In genomic region chr12:57095440-57095839, GRCh38 we compare ENCODE assay signal across 13 cellular contexts. TPM values are rescaled to one million over a fixed set of nuclear protein-coding genes. Genes with fewer than 3 reads are reported as not detected.
A peak's percentile ranks its signal among the peaks of the same experiment; 100 is the strongest.
DNase-seq lines count a peak whose midpoint lies in the region; ATAC-seq, FAIRE-seq and TF ChIP-seq lines count a peak whose summit lies in the region.
"Had no signal": no experiment of that assay in that cellular context is flagged by ENCODE, and none has a peak within 500 bp of the region (broad histone marks: within the 10 kb centered on the region; RNA-seq: fewer than 3 reads in every experiment).

No MANE protein-coding gene starts in this region.

- H3K9ac ChIP-seq in H1 (replicated peaks in 1 of 4; ENCODE audit: extremely low read depth in 1 of 4, low read depth in 3 of 4, low read length in 3 of 4) (no peak overlapping the region; a peak in 1 of 7 replicates), smooth muscle cell (ENCODE audit: low read depth) (no peak overlapping the region)

- ATAC-seq in GM18858 (IDR thresholded peaks at IDR 0.05; ENCODE audit: unreplicated experiment): no peak

- H2BK12ac ChIP-seq in H1 (ENCODE audit: low read depth, low read length): no peak overlapping the region

- no peak overlapping the region for H3K4me2 ChIP-seq in H1 (ENCODE audit: insufficient read depth in 1 of 2, low read depth in 2 of 2, low read length in 2 of 2)
- H3K4me2 ChIP-seq in smooth muscle cell: no peak overlapping the region

- TF ChIP-seq EP300 in H1 (IDR thresholded peaks at IDR 0.05; ENCODE audit: borderline replicate concordance in 1 of 2, low read depth in 2 of 2, low read length in 2 of 2) (no peak), transverse colon (IDR thresholded peaks at IDR 0.05; ENCODE audit: low read depth) (no peak)

- H3K79me1 ChIP-seq in H1 (ENCODE audit: low read depth, low read length): peaks cover 3% of the 10 kb centered on the region

- no peak overlapping the region for H4K91ac ChIP-seq in H1 (replicated peaks; ENCODE audit: insufficient read length, low read length)

- 92% methylated on average over 3 of the region's 3 CpGs; no CpG with 5 or more reads in 1 of the 2 experiments for WGBS in H1 (ENCODE audit: extremely low coverage in 1 of 2, insufficient coverage in 1 of 2, insufficient read length in 1 of 2, insufficient replicate concordance in 2 of 2, low coverage in 1 of 2, low lambda C conversion rate in 2 of 2, missing lambda C conversion rate in 1 of 2), 2 experiments
- WGBS in smooth muscle cell (ENCODE audit: low lambda C conversion rate): 89% methylated on average over 3 of the region's 3 CpGs
- 79% methylated on average over 3 of the region's 3 CpGs; no CpG with 5 or more reads in 1 of the 2 donors for WGBS in transverse colon (ENCODE audit: low coverage in 1 of 2), 2 donors

- TF ChIP-seq CTCF in H1 (IDR thresholded peaks at IDR 0.05; ENCODE audit: control extremely low read depth in 1 of 3, insufficient read depth in 1 of 3, low read depth in 1 of 3, low read length in 3 of 3) (no peak), smooth muscle cell (IDR thresholded peaks at IDR 0.05; ENCODE audit: borderline replicate concordance, insufficient read depth, poor library complexity, severe bottlenecking) (no peak), transverse colon (IDR thresholded peaks at IDR 0.05) (no peak)

- no peak overlapping the region for H2AK5ac ChIP-seq in H1 (ENCODE audit: low read depth, low read length)

- peaks cover 0 to 9% of the 10 kb centered on the region in 2 experiments; a peak in 1 of 4 replicates for H3K79me2 ChIP-seq in H1 (ENCODE audit: control insufficient read depth in 1 of 2, insufficient read depth in 2 of 2, low read length in 2 of 2)
- peaks cover 27% of the 10 kb centered on the region for H3K79me2 ChIP-seq in smooth muscle cell (ENCODE audit: low read depth)

- DNase-seq in H1 (ENCODE audit: low read depth in 1 of 2, low spot score in 2 of 2): no peak
- no peak for DNase-seq in smooth muscle cell (lab: John Stamatoyannopoulos, UW; ENCODE audit: unreplicated experiment)
- no peak for DNase-seq in transverse colon
- no peak for DNase-seq in HUDEP-2 (lab: John Stamatoyannopoulos, UW; ENCODE audit: unreplicated experiment in 76 of 76)
- DNase-seq: EL, NCI-H2081 had no signal

- POLR2A ChIA-PET in H1 (lab: Charles Lee; ENCODE audit: partially characterized antibody): interaction anchor here (0.6 to 16.5 kb wide), 8 partner anchors 7 to 413 kb away, joined by 3 to 352 read pairs (median 8); partner anchors contain the start of genes LRP1, NAB2, NEMP1 and SHMT2

- H3K4me1 ChIP-seq in H1 (replicated peaks in 1 of 4; ENCODE audit: control insufficient read depth in 3 of 4, insufficient read depth in 4 of 4, low read length in 3 of 4) (peaks cover 0 to 24% (median 19%) of the 10 kb centered on the region in 4 experiments; a peak in 6 of 7 replicates), smooth muscle cell (ENCODE audit: low read depth) (peaks cover 22% of the 10 kb centered on the region), transverse colon (peaks cover 21 to 63% (median 31%) of the 10 kb centered on the region in 4 donors)

- in situ Hi-C loops in transverse colon (cut with MboI; ENCODE audit: low pct_ligation_motif_present in 1 of 4, low pct_unique_long_range_greater_than_20kb in 1 of 4, low sequenced_read_pairs in 3 of 4): no loop called here

- FAIRE-seq in H1 (lab: Jason Lieb, UNC): no peak

- no peak overlapping the region for H4K5ac ChIP-seq in H1 (ENCODE audit: insufficient read length, low read depth, low read length)

- H2BK20ac ChIP-seq in H1 (ENCODE audit: low read length): no peak overlapping the region

- TF ChIP-seq POLR2A in GM18526 (IDR thresholded peaks at IDR 0.05; ENCODE audit: extremely low read depth, insufficient read length): peak; percentile 23
- 0 out of 2 replicates have a peak, but pooled peaks have one; percentile 18 for TF ChIP-seq POLR2A in Raji (IDR thresholded peaks at IDR 0.05; ENCODE audit: insufficient read depth, low read depth, low read length)
- TF ChIP-seq POLR2A in H1 (IDR thresholded peaks at IDR 0.05; ENCODE audit: control extremely low read depth in 1 of 2, low read depth in 2 of 2, low read length in 2 of 2): no peak
- no peak for TF ChIP-seq POLR2A in transverse colon (IDR thresholded peaks at IDR 0.05)

- CTCF ChIA-PET in H1 (lab: Charles Lee; ENCODE audit: partially characterized antibody): interaction anchor here (0.8 to 14.0 kb wide), 8 partner anchors 11 to 94 kb away, joined by 3 to 325 read pairs (median 5); partner anchors contain the start of gene STAT6

- no peaks in the 10 kb centered on the region for H3K27me3 ChIP-seq in H1 (replicated peaks in 1 of 4; ENCODE audit: control insufficient read depth in 3 of 4, extremely low read depth in 1 of 4, insufficient read depth in 3 of 4, low read length in 3 of 4)
- H3K27me3 ChIP-seq in smooth muscle cell (ENCODE audit: low read depth): no peaks in the 10 kb centered on the region
- no peaks in the 10 kb centered on the region for H3K27me3 ChIP-seq in transverse colon

- H3K36me3 ChIP-seq in H1 (ENCODE audit: control insufficient read depth in 2 of 4, insufficient read depth in 4 of 4, low read length in 3 of 4) (peaks cover 9 to 32% (median 18%) of the 10 kb centered on the region in 4 experiments), smooth muscle cell (ENCODE audit: low read depth) (no peaks in the 10 kb centered on the region), transverse colon (peaks cover 0 to 31% (median 9%) of the 10 kb centered on the region in 4 donors)

- no peak overlapping the region for H3K23ac ChIP-seq in H1 (ENCODE audit: insufficient read length)

- no peak overlapping the region for H2BK5ac ChIP-seq in H1 (ENCODE audit: low read depth, low read length)

- H3K18ac ChIP-seq in H1 (ENCODE audit: extremely low read depth, low read length): no peak overlapping the region

- H3K27ac ChIP-seq in H1 (ENCODE audit: low read depth, low read length): no peak overlapping the region
- peak overlapping the region; percentile 92 for H3K27ac ChIP-seq in smooth muscle cell (ENCODE audit: low read depth)
- peak overlapping the region in 1 of 4 donors; percentile 98 for H3K27ac ChIP-seq in transverse colon
- H3K27ac ChIP-seq: HL-60 had no signal

- H3K23me2 ChIP-seq in H1 (ENCODE audit: low read depth, low read length): no peaks in the 10 kb centered on the region

- H4K20me1 ChIP-seq in H1 (replicated peaks in 1 of 2; ENCODE audit: control insufficient read depth in 1 of 2, insufficient read depth in 2 of 2, low read length in 2 of 2) (peaks cover 4 to 8% of the 10 kb centered on the region in 2 experiments), smooth muscle cell (ENCODE audit: low read depth) (peaks cover 49% of the 10 kb centered on the region)

- no peak overlapping the region for H4K8ac ChIP-seq in H1 (ENCODE audit: extremely low read depth, insufficient read depth, low read length)

- no peak overlapping the region for H2BK15ac ChIP-seq in H1 (ENCODE audit: low read length)

- H3K4me3 ChIP-seq in H1 (ENCODE audit: extremely low read depth in 1 of 4, insufficient read depth in 2 of 4, low read depth in 3 of 4, low read length in 4 of 4): no peak overlapping the region
- no peak overlapping the region for H3K4me3 ChIP-seq in smooth muscle cell
- no peak overlapping the region for H3K4me3 ChIP-seq in transverse colon

- H3F3A ChIP-seq in smooth muscle cell (ENCODE audit: low read depth): peaks cover 47% of the 10 kb centered on the region

- H2BK120ac ChIP-seq in H1 (replicated peaks; ENCODE audit: low read depth, low read length): no peak overlapping the region

- H3K9me3 ChIP-seq in H1 (ENCODE audit: insufficient read depth in 2 of 2, low read depth in 1 of 2, low read length in 1 of 2) (no peaks in the 10 kb centered on the region), smooth muscle cell (replicated peaks; ENCODE audit: low read depth) (no peaks in the 10 kb centered on the region), transverse colon (no peaks in the 10 kb centered on the region)

- no peak overlapping the region for H3K56ac ChIP-seq in H1 (replicated peaks; ENCODE audit: insufficient read length, low read depth, low read length)

- intact Hi-C loops in transverse colon (cut with DNase I; ENCODE audit: low total_unique reads): no loop called here

- H2AFZ ChIP-seq in H1 (ENCODE audit: low read length): no peak overlapping the region
- H2AFZ ChIP-seq in smooth muscle cell (ENCODE audit: low read depth): no peak overlapping the region

- TF ChIP-seq RAD21 in H1 (IDR thresholded peaks at IDR 0.05 in 1 of 2, conservative IDR thresholded peaks at IDR 0.05 in 1 of 2; ENCODE audit: low read depth in 2 of 2, low read length in 2 of 2): no peak

- no peak overlapping the region for H3K14ac ChIP-seq in H1 (ENCODE audit: insufficient read length)

- H3K4ac ChIP-seq in H1 (replicated peaks; ENCODE audit: insufficient read length, low read depth, low read length): no peak overlapping the region

RNA-seq across cellular contexts. Expression of gene NAB2, which starts 6.5 kb away (rescaled TPM):
- 20.6 and 20.9 TPM in 2 replicates for total RNA-seq in H1 (2021; fragmentation: NEBNext Ultra II Directional; extraction: Animal tissue kit (Norgen Biotek cat#: 25700))
- 23.5 and 30.8 TPM in 2 replicates for polyA plus RNA-seq in H1 (2011; rRNA removed)
- polyA plus RNA-seq in H1 (2011; cell fraction: cytosol; rRNA removed): 23.9 TPM
- polyA plus RNA-seq in H1 (2011; cell fraction: nucleus; rRNA removed): 31.8 TPM
- polyA plus RNA-seq in H1 (2012, experiment 1 of 2): 18.8 to 24.4 TPM (median 22.7 TPM) in 4 replicates
- polyA plus RNA-seq in H1 (2012, experiment 2 of 2): 22.8 TPM
- 12.4 TPM for polyA plus RNA-seq in H1 (2013, experiment 1 of 2)
- 11.5 TPM for polyA plus RNA-seq in H1 (2013, experiment 2 of 2)
- polyA minus RNA-seq in H1 (2011; rRNA and poly(A)+ RNA removed): 12.2 and 22.2 TPM in 2 replicates
- 17.3 TPM for polyA minus RNA-seq in H1 (2011; cell fraction: cytosol; rRNA and poly(A)+ RNA removed)
- polyA minus RNA-seq in H1 (2011; cell fraction: nucleus; rRNA and poly(A)+ RNA removed): 13.8 TPM
- total RNA-seq in smooth muscle cell: 57.8 and 58.3 TPM in 2 replicates
- 37.9 and 39.7 TPM in 2 replicates for polyA plus RNA-seq in smooth muscle cell
- 1 to 10 TPM; 2.6 to 9.1 (median 4.7) TPM for total RNA-seq in transverse colon

RNA-seq across cellular contexts. Expression of gene STAT6, which starts 15.7 kb away (rescaled TPM):
- total RNA-seq in H1 (2021; fragmentation: NEBNext Ultra II Directional; extraction: Animal tissue kit (Norgen Biotek cat#: 25700)): 26.8 and 32.9 TPM in 2 replicates
- 38.7 and 52.2 TPM in 2 replicates for polyA plus RNA-seq in H1 (2011; rRNA removed)
- 42.9 TPM for polyA plus RNA-seq in H1 (2011; cell fraction: cytosol; rRNA removed)
- polyA plus RNA-seq in H1 (2011; cell fraction: nucleus; rRNA removed): 104 TPM
- polyA plus RNA-seq in H1 (2012, experiment 1 of 2): 32.8 to 37.0 TPM (median 34.7 TPM) in 4 replicates
- 21.8 TPM for polyA plus RNA-seq in H1 (2012, experiment 2 of 2)
- 26.6 TPM for polyA plus RNA-seq in H1 (2013, experiment 1 of 2)
- 28.7 TPM for polyA plus RNA-seq in H1 (2013, experiment 2 of 2)
- polyA minus RNA-seq in H1 (2011; rRNA and poly(A)+ RNA removed): 32.3 and 34.6 TPM in 2 replicates
- polyA minus RNA-seq in H1 (2011; cell fraction: cytosol; rRNA and poly(A)+ RNA removed): 11.3 TPM
- polyA minus RNA-seq in H1 (2011; cell fraction: nucleus; rRNA and poly(A)+ RNA removed): 30.5 TPM
- 39.1 and 56.8 TPM in 2 replicates for total RNA-seq in smooth muscle cell
- 38.7 and 48.5 TPM in 2 replicates for polyA plus RNA-seq in smooth muscle cell
- 100 to 1,000 TPM; 181 to 318 (median 198) TPM for total RNA-seq in transverse colon

RNA-seq across cellular contexts. Expression of gene NEMP1, which starts 16.8 kb away (rescaled TPM):
- total RNA-seq in H1 (2021; fragmentation: NEBNext Ultra II Directional; extraction: Animal tissue kit (Norgen Biotek cat#: 25700)): 41.6 and 43.2 TPM in 2 replicates
- polyA plus RNA-seq in H1 (2011; rRNA removed) (21.3 and 30.1 TPM in 2 replicates), smooth muscle cell (3.2 and 4.0 TPM in 2 replicates)
- 30.3 TPM for polyA plus RNA-seq in H1 (2011; cell fraction: cytosol; rRNA removed)
- polyA plus RNA-seq in H1 (2011; cell fraction: nucleus; rRNA removed): 32.0 TPM
- 16.4 to 26.7 TPM (median 21.6 TPM) in 4 replicates for polyA plus RNA-seq in H1 (2012, experiment 1 of 2)
- polyA plus RNA-seq in H1 (2012, experiment 2 of 2): 2.0 TPM
- 35.2 TPM for polyA plus RNA-seq in H1 (2013, experiment 1 of 2)
- 38.0 TPM for polyA plus RNA-seq in H1 (2013, experiment 2 of 2)
- 36.9 and 49.7 TPM in 2 replicates for polyA minus RNA-seq in H1 (2011; rRNA and poly(A)+ RNA removed)
- 15.9 TPM for polyA minus RNA-seq in H1 (2011; cell fraction: cytosol; rRNA and poly(A)+ RNA removed)
- polyA minus RNA-seq in H1 (2011; cell fraction: nucleus; rRNA and poly(A)+ RNA removed): 23.5 TPM
- total RNA-seq in smooth muscle cell (8.9 and 12.6 TPM in 2 replicates), transverse colon (10 to 100 TPM in 1 of 4 donors, 1 to 10 TPM in 3; 4.0 to 66.7 (median 5.2) TPM)

RNA-seq across cellular contexts. Expression of gene LRP1, which starts 32.8 kb away (rescaled TPM):
- 92.5 and 99.1 TPM in 2 replicates for total RNA-seq in H1 (2021; fragmentation: NEBNext Ultra II Directional; extraction: Animal tissue kit (Norgen Biotek cat#: 25700))
- polyA plus RNA-seq in H1 (2011; rRNA removed): 35.3 and 59.0 TPM in 2 replicates
- 32.8 TPM for polyA plus RNA-seq in H1 (2011; cell fraction: cytosol; rRNA removed)
- 168 TPM for polyA plus RNA-seq in H1 (2011; cell fraction: nucleus; rRNA removed)
- polyA plus RNA-seq in H1 (2012, experiment 1 of 2): 61.6 to 121 TPM (median 97.9 TPM) in 4 replicates
- 64.6 TPM for polyA plus RNA-seq in H1 (2012, experiment 2 of 2)
- polyA plus RNA-seq in H1 (2013, experiment 1 of 2): 72.6 TPM
- 45.3 TPM for polyA plus RNA-seq in H1 (2013, experiment 2 of 2)
- 137 and 189 TPM in 2 replicates for polyA minus RNA-seq in H1 (2011; rRNA and poly(A)+ RNA removed)
- 104 TPM for polyA minus RNA-seq in H1 (2011; cell fraction: cytosol; rRNA and poly(A)+ RNA removed)
- 104 TPM for polyA minus RNA-seq in H1 (2011; cell fraction: nucleus; rRNA and poly(A)+ RNA removed)
- 80.3 and 95.4 TPM in 2 replicates for total RNA-seq in smooth muscle cell
- polyA plus RNA-seq in smooth muscle cell: 75.3 and 83.1 TPM in 2 replicates
- total RNA-seq in transverse colon: 100 to 1,000 TPM in 3 of 4 donors, 10 to 100 TPM in 1; 94.3 to 248 (median 199) TPM

RNA-seq across cellular contexts. Expression of gene MYO1A, which starts 45.5 kb away (rescaled TPM):
- 0.52 and 0.54 TPM in 2 replicates for total RNA-seq in H1 (2021; fragmentation: NEBNext Ultra II Directional; extraction: Animal tissue kit (Norgen Biotek cat#: 25700))
- polyA plus RNA-seq in H1 (2011; rRNA removed) (0.60 and 0.77 TPM in 2 replicates), smooth muscle cell (not detected in 2 replicates)
- polyA plus RNA-seq in H1 (2011; cell fraction: cytosol; rRNA removed): 0.21 TPM
- polyA plus RNA-seq in H1 (2011; cell fraction: nucleus; rRNA removed): 2.2 TPM
- polyA plus RNA-seq in H1 (2012, experiment 1 of 2): 0.11 to 0.41 TPM (median 0.24 TPM) in 4 replicates
- 0.04 TPM for polyA plus RNA-seq in H1 (2012, experiment 2 of 2)
- 0.14 TPM for polyA plus RNA-seq in H1 (2013, experiment 1 of 2)
- 0.33 TPM for polyA plus RNA-seq in H1 (2013, experiment 2 of 2)
- 1.3 TPM in 1 of 2 replicates, not detected in the other for polyA minus RNA-seq in H1 (2011; rRNA and poly(A)+ RNA removed)
- polyA minus RNA-seq in H1 (2011; cell fraction: cytosol; rRNA and poly(A)+ RNA removed): not detected
- polyA minus RNA-seq in H1 (2011; cell fraction: nucleus; rRNA and poly(A)+ RNA removed): 2.4 TPM
- total RNA-seq in smooth muscle cell (not detected in 2 replicates), transverse colon (100 to 1,000 TPM; 118 to 234 (median 184) TPM)
- total RNA-seq: glomerular endothelial cell, RPMI7951, skeletal muscle tissue had no signal

Comparison
In these comparisons a context has a peak if more than half of its experiments do, and no peak if none do; other contexts are left out.
1. POLR2A ChIP-seq: peak in GM18526 (single experiment) and Raji (single experiment); none in H1 (0 of 2) and transverse colon (single experiment).